19 cellular contexts compared by ENCODE assay signal in genomic region chr20:37881601-37882343, GRCh38. TPM values are rescaled to one million over a fixed set of nuclear protein-coding genes. Genes with fewer than 3 reads are reported as not detected.
DNase-seq lines count a peak whose midpoint lies in the region; ATAC-seq and TF ChIP-seq lines count a peak whose summit lies in the region.
"Had no signal": no experiment of that assay in that cellular context is flagged by ENCODE, and none has a peak within 500 bp of the region (broad histone marks: within the 10 kb centered on the region; RNA-seq: fewer than 3 reads in every experiment).

No MANE protein-coding gene starts in this region.

- no peak for ATAC-seq in stimulated activated naive B cell treated with anti-CD40 and anti-IgM and Interleukin-4, amounts not matched to agents 10 μg/mL and 1 μg/mL and 100 μg/mL, for 72 hours (replicated peaks)
- ATAC-seq: naive thymus-derived CD4-positive, alpha-beta T cell; stimulated activated naive CD8-positive, alpha-beta T cell treated with anti-CD3 and anti-CD28 coated beads, Interleukin-15, amount 100 ng/mL, for 72 hours had no signal

- DNase-seq in NCI-H2171 treated with DMSO at 0.1 percent for 48 hours (lab: John Stamatoyannopoulos, UW) (peak; percentile 35), NCI-H2171 (lab: John Stamatoyannopoulos, UW) (no peak), NCI-H345 treated with DMSO at 0.1 percent for 48 hours (lab: John Stamatoyannopoulos, UW; ENCODE audit: unreplicated experiment) (peak; percentile 62), NCI-H446 (lab: John Stamatoyannopoulos, UW) (no peak)
- DNase-seq in stimulated activated naive B cell treated with anti-CD40 and anti-IgM and Interleukin-4, amounts not matched to agents 10 μg/mL and 1 μg/mL and 100 μg/mL, for 72 hours, result no peak
- no peak for DNase-seq in activated CD4-positive, CD25-positive, alpha-beta regulatory T cell (lab: John Stamatoyannopoulos, UW)
- DNase-seq: activated B cell treated with CpG ODN at 0.5 μM for 24 hours; activated naive CD4-positive, alpha-beta T cell treated with Interleukin-2 at 50 U/mL for 16 hours; body of pancreas; COR-L47; IMR-90; kidney; naive thymus-derived CD4-positive, alpha-beta T cell; NCI-H1694 treated with DMSO at 0.1 percent for 48 hours; NCI-H446 treated with DMSO at 0.1 percent for 48 hours; stimulated activated naive CD8-positive, alpha-beta T cell treated with anti-CD3 and anti-CD28 coated beads, Interleukin-15, amount 100 ng/mL, for 72 hours; T1000; thyroid gland had no signal

- H3K27ac Mint-ChIP-seq in brain, result peak overlapping the region in 4 of 5 experiments; percentile 44 to 81 (median 78)
- peak overlapping the region; percentile 2 for H3K27ac Mint-ChIP-seq in stimulated activated naive B cell treated with anti-CD40 and anti-IgM and Interleukin-4, amounts not matched to agents 10 μg/mL and 1 μg/mL and 100 μg/mL, for 72 hours
- H3K27ac Mint-ChIP-seq: activated B cell treated with CpG ODN at 0.5 μM for 24 hours; naive thymus-derived CD4-positive, alpha-beta T cell had no signal

- H3K36me3 Mint-ChIP-seq in brain, result no peaks in the 10 kb centered on the region
- no peaks in the 10 kb centered on the region for H3K36me3 Mint-ChIP-seq in stimulated activated naive B cell treated with anti-CD40 and anti-IgM and Interleukin-4, amounts not matched to agents 10 μg/mL and 1 μg/mL and 100 μg/mL, for 72 hours
- H3K36me3 Mint-ChIP-seq: naive thymus-derived CD4-positive, alpha-beta T cell had no signal

- peaks cover 0 to 2% (median 0%) of the 10 kb centered on the region in 5 experiments for H3K9me3 Mint-ChIP-seq in brain
- no peaks in the 10 kb centered on the region for H3K9me3 Mint-ChIP-seq in stimulated activated naive B cell treated with anti-CD40 and anti-IgM and Interleukin-4, amounts not matched to agents 10 μg/mL and 1 μg/mL and 100 μg/mL, for 72 hours
- H3K9me3 Mint-ChIP-seq: activated B cell treated with CpG ODN at 0.5 μM for 24 hours; stimulated activated naive CD8-positive, alpha-beta T cell treated with anti-CD3 and anti-CD28 coated beads, Interleukin-15, amount 100 ng/mL, for 72 hours had no signal

- TF ChIP-seq CTCF in brain (conservative IDR thresholded peaks at IDR 0.05), result no peak

- peaks cover 60% of the 10 kb centered on the region for H3K4me1 Mint-ChIP-seq in brain
- no peaks in the 10 kb centered on the region for H3K4me1 Mint-ChIP-seq in stimulated activated naive B cell treated with anti-CD40 and anti-IgM and Interleukin-4, amounts not matched to agents 10 μg/mL and 1 μg/mL and 100 μg/mL, for 72 hours
- H3K4me1 Mint-ChIP-seq: activated B cell treated with CpG ODN at 0.5 μM for 24 hours; stimulated activated naive CD8-positive, alpha-beta T cell treated with anti-CD3 and anti-CD28 coated beads, Interleukin-15, amount 100 ng/mL, for 72 hours had no signal

- peak overlapping the region in 1 of 5 experiments; percentile 30 for H3K4me3 Mint-ChIP-seq in brain
- H3K4me3 Mint-ChIP-seq in stimulated activated naive B cell treated with anti-CD40 and anti-IgM and Interleukin-4, amounts not matched to agents 10 μg/mL and 1 μg/mL and 100 μg/mL, for 72 hours, result no peak overlapping the region
- H3K4me3 Mint-ChIP-seq: activated B cell treated with CpG ODN at 0.5 μM for 24 hours; naive thymus-derived CD4-positive, alpha-beta T cell; stimulated activated naive CD8-positive, alpha-beta T cell treated with anti-CD3 and anti-CD28 coated beads, Interleukin-15, amount 100 ng/mL, for 72 hours had no signal

- peaks cover 3% of the 10 kb centered on the region for H3K27me3 Mint-ChIP-seq in brain
- H3K27me3 Mint-ChIP-seq in stimulated activated naive B cell treated with anti-CD40 and anti-IgM and Interleukin-4, amounts not matched to agents 10 μg/mL and 1 μg/mL and 100 μg/mL, for 72 hours, result peaks cover 0 to 8% of the 10 kb centered on the region in 2 donors
- H3K27me3 Mint-ChIP-seq: activated B cell treated with CpG ODN at 0.5 μM for 24 hours; naive thymus-derived CD4-positive, alpha-beta T cell; stimulated activated naive CD8-positive, alpha-beta T cell treated with anti-CD3 and anti-CD28 coated beads, Interleukin-15, amount 100 ng/mL, for 72 hours had no signal

RNA-seq across cellular contexts. Expression of gene VSTM2L, which starts 21.2 kb away (rescaled TPM):
- 46.5 TPM for polyA plus RNA-seq in brain (ENCODE audit: insufficient read depth, low read depth, low replicate concordance)
- polyA plus RNA-seq: naive thymus-derived CD4-positive, alpha-beta T cell had no signal

Comparison
In these comparisons a context has a peak if more than half of its experiments do, and no peak if none do; other contexts are left out.
1. DNase-seq: peak in NCI-H2171 treated with DMSO at 0.1 percent for 48 hours (single experiment) and NCI-H345 treated with DMSO at 0.1 percent for 48 hours (single experiment); none in NCI-H2171 (single experiment), stimulated activated naive B cell treated with anti-CD40 and anti-IgM and Interleukin-4, amounts not matched to agents 10 μg/mL and 1 μg/mL and 100 μg/mL, for 72 hours (single experiment), NCI-H446 (0 of 2) and activated CD4-positive, CD25-positive, alpha-beta regulatory T cell (0 of 4).